Comparison of ENCODE assay signal across 8 cellular contexts in genomic region chr9:108933231-108933630, GRCh38. TPM values are rescaled to one million over a fixed set of nuclear protein-coding genes. Genes with fewer than 3 reads are reported as not detected.
DNase-seq lines count a peak whose midpoint lies in the region; ATAC-seq and TF ChIP-seq lines count a peak whose summit lies in the region.

No MANE protein-coding gene starts in this region.

- H3K9me3 ChIP-seq in lung (ENCODE audit: control insufficient read depth in 2 of 2, insufficient read depth in 1 of 2, low read length in 1 of 2) (no peaks in the 10 kb centered on the region), upper lobe of right lung (no peaks in the 10 kb centered on the region)

- H3K36me3 ChIP-seq in GM06990 (ENCODE audit: control insufficient read depth, insufficient read depth, low read length) (no peaks in the 10 kb centered on the region; the same call in 1 of the 2 replicates), lung (ENCODE audit: control insufficient read depth in 2 of 2, insufficient read depth in 2 of 2, low read length in 2 of 2) (peaks cover 3 to 4% of the 10 kb centered on the region in 2 donors), upper lobe of right lung (peaks cover 16% of the 10 kb centered on the region)

- H3K4me1 Mint-ChIP-seq in central memory CD8-positive, alpha-beta T cell: peaks cover 26% of the 10 kb centered on the region

- intact Hi-C loops in upper lobe of right lung (cut with DNase I): no loop called here

- H3K9me3 Mint-ChIP-seq in central memory CD8-positive, alpha-beta T cell: no peaks in the 10 kb centered on the region

- peaks cover 16% of the 10 kb centered on the region for H3K36me3 Mint-ChIP-seq in central memory CD8-positive, alpha-beta T cell (ENCODE audit: insufficient read depth)

- peak overlapping the region; percentile 98 for H3K27ac Mint-ChIP-seq in central memory CD8-positive, alpha-beta T cell (ENCODE audit: low read depth)

- 2% methylated on average over 20 of the region's 20 CpGs for WGBS in lung, 2 donors

- ATAC-seq in central memory CD8-positive, alpha-beta T cell (replicated peaks; ENCODE audit: extremely low read depth, poor library complexity, severe bottlenecking): no peak
- no peak for ATAC-seq in lung (ENCODE audit: insufficient read depth, low FRiP score)
- ATAC-seq in upper lobe of right lung: no peak
- no peak for ATAC-seq in HG03442 (IDR thresholded peaks at IDR 0.05; ENCODE audit: unreplicated experiment)
- ATAC-seq in HG02981 (IDR thresholded peaks at IDR 0.05; ENCODE audit: unreplicated experiment): no peak
- ATAC-seq in GM21423 (IDR thresholded peaks at IDR 0.05; ENCODE audit: unreplicated experiment): no peak

- DNase-seq in GM06990 (ENCODE audit: extremely low read depth, insufficient read length): no peak
- peak; percentile 30 for DNase-seq in M059J (ENCODE audit: low read depth)
- no peak for DNase-seq in central memory CD8-positive, alpha-beta T cell (ENCODE audit: low spot score in 2 of 2)
- no peak for DNase-seq in lung (ENCODE audit: low spot score)
- no peak for DNase-seq in upper lobe of right lung

- H3K4me1 ChIP-seq in lung (ENCODE audit: control insufficient read depth in 2 of 2, insufficient read depth in 2 of 2, low read length in 2 of 2) (peaks cover 0 to 4% of the 10 kb centered on the region in 2 donors), upper lobe of right lung (peaks cover 17% of the 10 kb centered on the region)

- no peaks in the 10 kb centered on the region for H3K27me3 ChIP-seq in GM06990 (replicated peaks; ENCODE audit: control insufficient read depth, insufficient read depth, low read length)
- no peaks in the 10 kb centered on the region for H3K27me3 ChIP-seq in lung (ENCODE audit: control insufficient read depth, insufficient read depth)
- H3K27me3 ChIP-seq in upper lobe of right lung: no peaks in the 10 kb centered on the region

- no peaks in the 10 kb centered on the region for H3K27me3 Mint-ChIP-seq in central memory CD8-positive, alpha-beta T cell

- H3K4me3 ChIP-seq in GM06990 (replicated peaks; ENCODE audit: low read depth, low read length) (peak overlapping the region; percentile 99), lung (peak overlapping the region; percentile 95), upper lobe of right lung (peak overlapping the region; percentile 94)

- peak overlapping the region; percentile 82 to 95 for H3K27ac ChIP-seq in lung (ENCODE audit: low read depth in 1 of 2, low read length in 1 of 2)
- peak overlapping the region; percentile 91 for H3K27ac ChIP-seq in upper lobe of right lung

- H3K4me3 Mint-ChIP-seq in central memory CD8-positive, alpha-beta T cell: peak overlapping the region; percentile 97

- TF ChIP-seq CTCF in GM06990 (IDR thresholded peaks at IDR 0.05; ENCODE audit: insufficient read depth, low read length, poor library complexity, severe bottlenecking) (no peak), lung (IDR thresholded peaks at IDR 0.05; ENCODE audit: control extremely low read depth, extremely low read depth) (no peak), upper lobe of right lung (IDR thresholded peaks at IDR 0.05) (no peak)

RNA-seq across cellular contexts. Expression of gene ELP1, which starts 0.7 kb away (rescaled TPM):
- total RNA-seq in M059J (2014; rRNA removed; shearing (Covaris generic)): 14.2 and 27.6 TPM in 2 replicates
- total RNA-seq in lung: 10 to 100 TPM; 20.9 to 39.3 TPM
- polyA plus RNA-seq in lung: 10 to 100 TPM in 1 of 2 donors, 1 to 10 TPM in 1; 8.0 to 11.8 TPM
- total RNA-seq in upper lobe of right lung: 18.3 TPM

RNA-seq across cellular contexts. Expression of gene ABITRAM, which starts 1.0 kb away (rescaled TPM):
- 10.7 and 11.8 TPM in 2 replicates for total RNA-seq in M059J (2014; rRNA removed; shearing (Covaris generic))
- total RNA-seq in lung (10 to 100 TPM; 15.2 to 15.9 TPM), upper lobe of right lung (13.3 TPM)
- polyA plus RNA-seq in lung: 10 to 100 TPM; 13.5 to 17.3 TPM
